8 cellular contexts compared by ENCODE assay signal in the genomic region with DNA sequence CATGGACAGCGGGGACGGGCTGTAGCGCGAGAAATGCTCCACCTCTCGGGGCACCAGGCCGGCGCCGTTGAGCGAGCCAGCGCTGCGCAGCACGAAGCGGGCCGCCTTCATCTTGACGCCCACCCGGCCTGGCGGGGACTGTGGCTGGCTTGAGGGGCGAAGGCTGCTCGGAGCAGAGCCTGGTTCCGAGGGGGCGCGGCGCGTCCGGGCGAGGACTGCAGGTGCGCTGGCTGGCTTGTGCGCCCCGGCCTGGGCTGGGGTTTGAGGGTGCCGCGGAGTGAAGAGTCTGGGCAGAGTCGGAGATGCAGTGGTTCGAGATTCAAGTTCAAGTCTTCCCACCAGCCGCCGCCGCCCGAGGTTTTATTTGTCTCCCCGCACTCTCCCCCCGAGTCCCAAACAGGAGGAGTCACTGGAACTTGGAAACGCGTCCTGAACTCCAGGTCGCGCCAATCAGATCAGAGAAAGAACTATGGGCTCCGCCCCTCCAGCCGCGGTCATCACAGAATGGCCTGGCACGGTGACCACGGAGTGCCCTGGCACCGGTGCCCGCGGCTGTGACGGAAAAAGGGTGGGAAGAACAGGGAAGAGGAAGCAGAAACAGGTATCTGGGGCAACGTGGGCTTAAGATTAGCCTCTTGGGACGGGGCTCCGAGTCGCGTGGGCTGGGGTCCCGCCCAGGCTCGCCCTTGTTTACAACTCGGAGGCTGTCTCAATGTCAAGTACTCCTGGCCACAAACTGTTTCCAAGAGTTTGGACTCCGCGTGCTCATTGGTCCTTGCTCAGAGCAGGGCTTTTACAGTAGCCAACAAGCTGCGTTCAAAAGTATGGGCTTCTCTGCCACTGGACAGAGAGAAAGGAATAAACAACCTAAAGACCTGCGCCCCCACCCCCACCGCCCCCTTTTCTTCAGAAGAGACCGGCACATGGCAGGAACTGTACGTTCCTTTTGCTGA. TPM values are rescaled to one million over a fixed set of nuclear protein-coding genes. Genes with fewer than 3 reads are reported as not detected.
DNase-seq lines count a peak whose midpoint lies in the region; ATAC-seq and TF ChIP-seq lines count a peak whose summit lies in the region.

A gene (minus strand): TSS at position 334 of the 953 bp plus-strand sequence. CDS start 223 bp downstream, at position 111.

- no peak within 1 kb of the TSS for H3K27ac Mint-ChIP-seq in activated naive CD8-positive, alpha-beta T cell treated with anti-CD3 and anti-CD28 coated beads, Interleukin-2, amount 50 U/mL, for 24 hours
- H3K27ac Mint-ChIP-seq in glutamatergic neuron (ENCODE audit: unreplicated experiment) (no peak within 1 kb of the TSS), nephron progenitor cell (no peak within 1 kb of the TSS)

- H3K4me3 Mint-ChIP-seq in activated naive CD8-positive, alpha-beta T cell treated with anti-CD3 and anti-CD28 coated beads, Interleukin-2, amount 50 U/mL, for 24 hours: peak within 1 kb of the TSS; percentile 72
- peak within 1 kb of the TSS; percentile 89 for H3K4me3 Mint-ChIP-seq in glutamatergic neuron (ENCODE audit: unreplicated experiment)
- peak within 1 kb of the TSS; percentile 85 for H3K4me3 Mint-ChIP-seq in nephron progenitor cell

- H3K36me3 Mint-ChIP-seq in activated naive CD8-positive, alpha-beta T cell treated with anti-CD3 and anti-CD28 coated beads, Interleukin-2, amount 50 U/mL, for 24 hours (ENCODE audit: low read depth): no peaks in the 10 kb centered on the region
- H3K36me3 Mint-ChIP-seq in glutamatergic neuron (ENCODE audit: unreplicated experiment): no peaks in the 10 kb centered on the region
- H3K36me3 Mint-ChIP-seq in nephron progenitor cell (ENCODE audit: low read depth): no peaks in the 10 kb centered on the region

- no peak for ATAC-seq in activated naive CD8-positive, alpha-beta T cell treated with anti-CD3 and anti-CD28 coated beads, Interleukin-2, amount 50 U/mL, for 24 hours
- ATAC-seq in HG02885 (IDR thresholded peaks at IDR 0.05; ENCODE audit: poor library complexity, unreplicated experiment) (no peak), GM21515 (IDR thresholded peaks at IDR 0.05; ENCODE audit: unreplicated experiment) (no peak), HG03469 (IDR thresholded peaks at IDR 0.05; ENCODE audit: unreplicated experiment) (no peak)

- H3K27ac ChIP-seq in HL-60 (replicated peaks): no peak within 1 kb of the TSS

- H3K9me3 Mint-ChIP-seq in activated naive CD8-positive, alpha-beta T cell treated with anti-CD3 and anti-CD28 coated beads, Interleukin-2, amount 50 U/mL, for 24 hours: no peaks in the 10 kb centered on the region
- H3K9me3 Mint-ChIP-seq in glutamatergic neuron (ENCODE audit: unreplicated experiment): peaks cover 4% of the 10 kb centered on the region
- H3K9me3 Mint-ChIP-seq in nephron progenitor cell: no peaks in the 10 kb centered on the region

- no peaks in the 10 kb centered on the region for H3K36me3 ChIP-seq in BE2C

- H3K4me3 ChIP-seq in BE2C (ENCODE audit: low read depth, low read length) (peak within 1 kb of the TSS; percentile 53), HL-60 (replicated peaks; ENCODE audit: insufficient read depth, low read length) (peak within 1 kb of the TSS; percentile 32)

- TF ChIP-seq CTCF in BE2C (IDR thresholded peaks at IDR 0.05; ENCODE audit: low read depth, low read length) (no peak), HL-60 (IDR thresholded peaks at IDR 0.05; ENCODE audit: insufficient read depth, low read length) (no peak), glutamatergic neuron (IDR thresholded peaks at IDR 0.05; ENCODE audit: partially characterized antibody, unreplicated experiment) (no peak), nephron progenitor cell (IDR thresholded peaks at IDR 0.05) (no peak)

- H3K27me3 ChIP-seq in BE2C (peaks cover 17% of the 10 kb centered on the region), HL-60 (ENCODE audit: insufficient read depth, poor library complexity, severe bottlenecking) (peaks cover 17% of the 10 kb centered on the region)

- no peaks in the 10 kb centered on the region for H3K4me1 ChIP-seq in BE2C

- peaks cover 20% of the 10 kb centered on the region for H3K27me3 Mint-ChIP-seq in activated naive CD8-positive, alpha-beta T cell treated with anti-CD3 and anti-CD28 coated beads, Interleukin-2, amount 50 U/mL, for 24 hours
- H3K27me3 Mint-ChIP-seq in glutamatergic neuron (ENCODE audit: unreplicated experiment): peaks cover 13% of the 10 kb centered on the region
- peaks cover 85% of the 10 kb centered on the region for H3K27me3 Mint-ChIP-seq in nephron progenitor cell (ENCODE audit: low read depth, poor library complexity)

- no peaks in the 10 kb centered on the region for H3K9me3 ChIP-seq in BE2C

- peaks cover 7% of the 10 kb centered on the region for H3K4me1 Mint-ChIP-seq in activated naive CD8-positive, alpha-beta T cell treated with anti-CD3 and anti-CD28 coated beads, Interleukin-2, amount 50 U/mL, for 24 hours
- H3K4me1 Mint-ChIP-seq in glutamatergic neuron (ENCODE audit: low read depth, unreplicated experiment) (peaks cover 3% of the 10 kb centered on the region), nephron progenitor cell (peaks cover 24% of the 10 kb centered on the region)

- DNase-seq in BE2C (peak; percentile 22), HL-60 (ENCODE audit: low read depth in 1 of 2, low spot score in 1 of 2) (no peak), glutamatergic neuron (peak; percentile 50), nephron progenitor cell (peak; percentile 70)
- DNase-seq in activated naive CD8-positive, alpha-beta T cell treated with anti-CD3 and anti-CD28 coated beads, Interleukin-2, amount 50 U/mL, for 24 hours: peak; percentile 3

RNA-seq across cellular contexts. Expression of the gene that starts here (rescaled TPM):
- not detected for polyA plus RNA-seq in BE2C (2012; ENCODE audit: insufficient read depth, insufficient read length, low read depth)
- not detected for total RNA-seq in glutamatergic neuron (ENCODE audit: unreplicated experiment)

Comparison
In these comparisons a context has a peak if more than half of its experiments do, and no peak if none do; other contexts are left out.
1. Peak in DNase-seq in glutamatergic neuron; RNA of the gene not detected or under 1 TPM.
2. DNase-seq: peak in BE2C (single experiment), activated naive CD8-positive, alpha-beta T cell treated with anti-CD3 and anti-CD28 coated beads, Interleukin-2, amount 50 U/mL, for 24 hours (single experiment) and nephron progenitor cell (single experiment); none in HL-60 (0 of 2).
3. Peak in every context shown above with its lines, with median percentiles within 50 percentile points of each other: H3K4me3 Mint-ChIP-seq.